ENCODE assay signal across 1 cellular context in genomic region chr22:19396934-19397728, GRCh38.
TF ChIP-seq lines count a peak whose summit lies in the region.

No MANE protein-coding gene starts in this region.

TF ChIP-seq in K562, 482 proteins besides CTCF, POLR2A, EP300 and RAD21 (continued from another document and continues in another):
- TF ChIP-seq ZBTB40 (IDR thresholded peaks at IDR 0.05) (0 out of 2 replicates have a peak, but pooled peaks have one; percentile 19), ZBTB40 (CRISPR knock-in tag; IDR thresholded peaks at IDR 0.05) (peak; percentile 65), ZNF561 (CRISPR knock-in tag; conservative IDR thresholded peaks at IDR 0.05) (no peak), TSC22D4 (tag; IDR thresholded peaks at IDR 0.05) (peak; percentile 96; the same call in 1 of the 2 replicates), HNRNPLL (IDR thresholded peaks at IDR 0.05; ENCODE audit: low read depth, low read length, poor library complexity, severe bottlenecking) (no peak), ARID1B (IDR thresholded peaks at IDR 0.05) (no peak), ZNF507 (tag; conservative IDR thresholded peaks at IDR 0.05) (no peak), ZEB2 (IDR thresholded peaks at IDR 0.05) (peak; percentile 95), RBM22 (IDR thresholded peaks at IDR 0.05; ENCODE audit: low read depth, low read length, poor library complexity, severe bottlenecking) (no peak), SFPQ (IDR thresholded peaks at IDR 0.05; ENCODE audit: low read depth, low read length) (no peak), HNRNPUL1 (IDR thresholded peaks at IDR 0.05; ENCODE audit: low read length) (no peak), ZNF79 (CRISPR knock-in tag; IDR thresholded peaks at IDR 0.05; ENCODE audit: low read depth) (no peak), ZNF384 (IDR thresholded peaks at IDR 0.05; ENCODE audit: low read depth, low read length) (no peak), ZNF277 (CRISPR knock-in tag; IDR thresholded peaks at IDR 0.05; ENCODE audit: borderline replicate concordance) (no peak), YY1 (IDR thresholded peaks at IDR 0.05; ENCODE audit: borderline replicate concordance in 1 of 3, control insufficient read depth in 1 of 3, extremely low read depth in 1 of 3, insufficient read depth in 3 of 3, insufficient read length in 1 of 3, insufficient replicate concordance in 2 of 3, low read depth in 1 of 3, low read length in 2 of 3) (peak in 1 of 3 experiments; percentile 66), ETV6 (IDR thresholded peaks at IDR 0.05; ENCODE audit: borderline replicate concordance in 1 of 2, low read depth in 2 of 2, low read length in 1 of 2) (peak in 1 of 2 experiments; percentile 37; a peak in 1 of 4 replicates), ETV6 (CRISPR knock-in tag; IDR thresholded peaks at IDR 0.05; ENCODE audit: borderline replicate concordance) (no peak), NCOA6 (IDR thresholded peaks at IDR 0.05) (no peak), TEAD1 (CRISPR knock-in tag; IDR thresholded peaks at IDR 0.05) (peak in 1 of 2 experiments; percentile 90; a peak in 2 of 4 replicates), ELF4 (CRISPR knock-in tag; IDR thresholded peaks at IDR 0.05) (peak; percentile 95; the same call in 1 of the 2 replicates), HIVEP1 (CRISPR knock-in tag; IDR thresholded peaks at IDR 0.05) (no peak), ZZZ3 (IDR thresholded peaks at IDR 0.05) (no peak), IRF9 (tag; IDR thresholded peaks at IDR 0.05) (no peak), ZNF175 (CRISPR knock-in tag; IDR thresholded peaks at IDR 0.05; ENCODE audit: low read depth) (peak; percentile 87; the same call in 1 of the 2 replicates), MYBL2 (IDR thresholded peaks at IDR 0.05; ENCODE audit: low read depth) (no peak), MYBL2 (CRISPR knock-in tag; IDR thresholded peaks at IDR 0.05; ENCODE audit: borderline replicate concordance) (no peak), ZNF263 (CRISPR knock-in tag; IDR thresholded peaks at IDR 0.05; ENCODE audit: borderline replicate concordance) (no peak), ZNF239 (CRISPR knock-in tag; IDR thresholded peaks at IDR 0.05) (peak; percentile 94), CHD2 (IDR thresholded peaks at IDR 0.05; ENCODE audit: low read depth, low read length) (0 out of 2 replicates have a peak, but pooled peaks have one; percentile 51), KDM1A (IDR thresholded peaks at IDR 0.05) (peak in 1 of 2 experiments; percentile 72), SIN3B (IDR thresholded peaks at IDR 0.05; ENCODE audit: low read depth) (0 out of 2 replicates have a peak, but pooled peaks have one; percentile 7), C11orf30 (IDR thresholded peaks at IDR 0.05; ENCODE audit: low read depth) (no peak), ZNF717 (CRISPR knock-in tag; IDR thresholded peaks at IDR 0.05) (no peak), SMARCC2 (IDR thresholded peaks at IDR 0.05; ENCODE audit: low read depth) (no peak), TCF15 (CRISPR knock-in tag; IDR thresholded peaks at IDR 0.05) (no peak), MCM7 (IDR thresholded peaks at IDR 0.05) (no peak), HMG20A (CRISPR knock-in tag; conservative IDR thresholded peaks at IDR 0.05) (no peak)
- TF ChIP-seq, protein P1, sequence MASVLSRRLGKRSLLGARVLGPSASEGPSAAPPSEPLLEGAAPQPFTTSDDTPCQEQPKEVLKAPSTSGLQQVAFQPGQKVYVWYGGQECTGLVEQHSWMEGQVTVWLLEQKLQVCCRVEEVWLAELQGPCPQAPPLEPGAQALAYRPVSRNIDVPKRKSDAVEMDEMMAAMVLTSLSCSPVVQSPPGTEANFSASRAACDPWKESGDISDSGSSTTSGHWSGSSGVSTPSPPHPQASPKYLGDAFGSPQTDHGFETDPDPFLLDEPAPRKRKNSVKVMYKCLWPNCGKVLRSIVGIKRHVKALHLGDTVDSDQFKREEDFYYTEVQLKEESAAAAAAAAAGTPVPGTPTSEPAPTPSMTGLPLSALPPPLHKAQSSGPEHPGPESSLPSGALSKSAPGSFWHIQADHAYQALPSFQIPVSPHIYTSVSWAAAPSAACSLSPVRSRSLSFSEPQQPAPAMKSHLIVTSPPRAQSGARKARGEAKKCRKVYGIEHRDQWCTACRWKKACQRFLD (CRISPR knock-in tag; IDR thresholded peaks at IDR 0.05), result no peak; the same call in none of the 2 replicates
- TF ChIP-seq, protein P2, sequence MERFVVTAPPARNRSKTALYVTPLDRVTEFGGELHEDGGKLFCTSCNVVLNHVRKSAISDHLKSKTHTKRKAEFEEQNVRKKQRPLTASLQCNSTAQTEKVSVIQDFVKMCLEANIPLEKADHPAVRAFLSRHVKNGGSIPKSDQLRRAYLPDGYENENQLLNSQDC (CRISPR knock-in tag; IDR thresholded peaks at IDR 0.05), result peak; percentile 6; the same call in 1 of the 2 replicates
- TF ChIP-seq, protein P3, sequence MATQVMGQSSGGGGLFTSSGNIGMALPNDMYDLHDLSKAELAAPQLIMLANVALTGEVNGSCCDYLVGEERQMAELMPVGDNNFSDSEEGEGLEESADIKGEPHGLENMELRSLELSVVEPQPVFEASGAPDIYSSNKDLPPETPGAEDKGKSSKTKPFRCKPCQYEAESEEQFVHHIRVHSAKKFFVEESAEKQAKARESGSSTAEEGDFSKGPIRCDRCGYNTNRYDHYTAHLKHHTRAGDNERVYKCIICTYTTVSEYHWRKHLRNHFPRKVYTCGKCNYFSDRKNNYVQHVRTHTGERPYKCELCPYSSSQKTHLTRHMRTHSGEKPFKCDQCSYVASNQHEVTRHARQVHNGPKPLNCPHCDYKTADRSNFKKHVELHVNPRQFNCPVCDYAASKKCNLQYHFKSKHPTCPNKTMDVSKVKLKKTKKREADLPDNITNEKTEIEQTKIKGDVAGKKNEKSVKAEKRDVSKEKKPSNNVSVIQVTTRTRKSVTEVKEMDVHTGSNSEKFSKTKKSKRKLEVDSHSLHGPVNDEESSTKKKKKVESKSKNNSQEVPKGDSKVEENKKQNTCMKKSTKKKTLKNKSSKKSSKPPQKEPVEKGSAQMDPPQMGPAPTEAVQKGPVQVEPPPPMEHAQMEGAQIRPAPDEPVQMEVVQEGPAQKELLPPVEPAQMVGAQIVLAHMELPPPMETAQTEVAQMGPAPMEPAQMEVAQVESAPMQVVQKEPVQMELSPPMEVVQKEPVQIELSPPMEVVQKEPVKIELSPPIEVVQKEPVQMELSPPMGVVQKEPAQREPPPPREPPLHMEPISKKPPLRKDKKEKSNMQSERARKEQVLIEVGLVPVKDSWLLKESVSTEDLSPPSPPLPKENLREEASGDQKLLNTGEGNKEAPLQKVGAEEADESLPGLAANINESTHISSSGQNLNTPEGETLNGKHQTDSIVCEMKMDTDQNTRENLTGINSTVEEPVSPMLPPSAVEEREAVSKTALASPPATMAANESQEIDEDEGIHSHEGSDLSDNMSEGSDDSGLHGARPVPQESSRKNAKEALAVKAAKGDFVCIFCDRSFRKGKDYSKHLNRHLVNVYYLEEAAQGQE (CRISPR knock-in tag; IDR thresholded peaks at IDR 0.05; ENCODE audit: low read depth), result peak; percentile 23; the same call in 1 of the 2 replicates
- TF ChIP-seq, protein P4, sequence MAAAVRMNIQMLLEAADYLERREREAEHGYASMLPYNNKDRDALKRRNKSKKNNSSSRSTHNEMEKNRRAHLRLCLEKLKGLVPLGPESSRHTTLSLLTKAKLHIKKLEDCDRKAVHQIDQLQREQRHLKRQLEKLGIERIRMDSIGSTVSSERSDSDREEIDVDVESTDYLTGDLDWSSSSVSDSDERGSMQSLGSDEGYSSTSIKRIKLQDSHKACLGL (CRISPR knock-in tag; IDR thresholded peaks at IDR 0.05; ENCODE audit: borderline replicate concordance, poor library complexity, severe bottlenecking), result no peak
